Comparison of ENCODE assay signal across 8 cellular contexts in genomic region chr12:52873832-52874572, GRCh38. TPM values are rescaled to one million over a fixed set of nuclear protein-coding genes. Genes with fewer than 3 reads are reported as not detected.
DNase-seq lines count a peak whose midpoint lies in the region; ATAC-seq and TF ChIP-seq lines count a peak whose summit lies in the region.

No MANE protein-coding gene starts in this region.

- H3K4me3 Mint-ChIP-seq in activated T-helper 1 cell treated with anti-CD3 and anti-CD28 coated beads, Interleukin-12 subunit alpha, Interleukin-12 subunit beta, Interleukin-2, Interleukin-4 antibody, amounts not matched to agents 30 ng/mL and 10 ng/mL and 1 ng/mL, durations not matched to agents 14 hours and 24 hours and 36 hours, result peak overlapping the region; percentile 70
- H3K4me3 Mint-ChIP-seq in nephron progenitor cell, result peak overlapping the region; percentile 78

- H3K9me3 ChIP-seq in testis, result no peaks in the 10 kb centered on the region

- H3K4me1 Mint-ChIP-seq in activated T-helper 1 cell treated with anti-CD3 and anti-CD28 coated beads, Interleukin-12 subunit alpha, Interleukin-12 subunit beta, Interleukin-2, Interleukin-4 antibody, amounts not matched to agents 30 ng/mL and 10 ng/mL and 1 ng/mL, durations not matched to agents 14 hours and 24 hours and 36 hours (ENCODE audit: low read depth), result peaks cover 15% of the 10 kb centered on the region
- H3K4me1 Mint-ChIP-seq in nephron progenitor cell, result peaks cover 48% of the 10 kb centered on the region

- peak overlapping the region; percentile 68 for H3K27ac Mint-ChIP-seq in activated T-helper 1 cell treated with anti-CD3 and anti-CD28 coated beads, Interleukin-12 subunit alpha, Interleukin-12 subunit beta, Interleukin-2, Interleukin-4 antibody, amounts not matched to agents 30 ng/mL and 10 ng/mL and 1 ng/mL, durations not matched to agents 14 hours and 24 hours and 36 hours
- no peak overlapping the region for H3K27ac Mint-ChIP-seq in nephron progenitor cell

- in situ Hi-C loops in ACHN (cut with HindIII; ENCODE audit: low pct_ligation_motif_present, low pct_unique_long_range_greater_than_20kb, low sequenced_read_pairs), result loop anchor here (25.0 kb wide), 1 partner anchor 287 kb away; no protein-coding TSS in a partner anchor

- intact Hi-C loops in activated T-helper 1 cell treated with anti-CD3 and anti-CD28 coated beads, Interleukin-12 subunit alpha, Interleukin-12 subunit beta, Interleukin-2, Interleukin-4 antibody, amounts not matched to agents 30 ng/mL and 10 ng/mL and 1 ng/mL, durations not matched to agents 14 hours and 24 hours and 36 hours (cut with micrococcal nuclease), result no loop called here
- intact Hi-C loops in testis (cut with DNase I; ENCODE audit: low total_unique reads), result loop anchor here (5.0 to 10.0 kb wide), 2 partner anchors 502 to 719 kb away; no protein-coding TSS in a partner anchor

- H3K4me3 ChIP-seq in H7 (ENCODE audit: insufficient read depth, low read depth, low read length) (peak overlapping the region; percentile 41), fibroblast of pulmonary artery (replicated peaks; ENCODE audit: low read depth, low read length) (peak overlapping the region; percentile 37), testis (peak overlapping the region; percentile 39 to 41)

- no peak for TF ChIP-seq POLR2A in testis (IDR thresholded peaks at IDR 0.05)

- peaks cover 12% of the 10 kb centered on the region for H3K27me3 Mint-ChIP-seq in activated T-helper 1 cell treated with anti-CD3 and anti-CD28 coated beads, Interleukin-12 subunit alpha, Interleukin-12 subunit beta, Interleukin-2, Interleukin-4 antibody, amounts not matched to agents 30 ng/mL and 10 ng/mL and 1 ng/mL, durations not matched to agents 14 hours and 24 hours and 36 hours (ENCODE audit: insufficient read depth)
- H3K27me3 Mint-ChIP-seq in nephron progenitor cell (ENCODE audit: low read depth, poor library complexity), result peaks cover 13% of the 10 kb centered on the region

- H3K4me1 ChIP-seq in testis, result peaks cover 16% of the 10 kb centered on the region

- H3K9me3 Mint-ChIP-seq in activated T-helper 1 cell treated with anti-CD3 and anti-CD28 coated beads, Interleukin-12 subunit alpha, Interleukin-12 subunit beta, Interleukin-2, Interleukin-4 antibody, amounts not matched to agents 30 ng/mL and 10 ng/mL and 1 ng/mL, durations not matched to agents 14 hours and 24 hours and 36 hours, result no peaks in the 10 kb centered on the region
- H3K9me3 Mint-ChIP-seq in nephron progenitor cell, result no peaks in the 10 kb centered on the region

- peak overlapping the region in 1 of 2 donors; percentile 71 for H3K27ac ChIP-seq in testis

- TF ChIP-seq CTCF in fibroblast of pulmonary artery (IDR thresholded peaks at IDR 0.05; ENCODE audit: low read length, missing control alignments) (no peak), nephron progenitor cell (IDR thresholded peaks at IDR 0.05) (no peak), testis (IDR thresholded peaks at IDR 0.05) (no peak)

- no peaks in the 10 kb centered on the region for H3K36me3 ChIP-seq in H7 (replicated peaks; ENCODE audit: control insufficient read depth, insufficient read depth, low read length)
- no peaks in the 10 kb centered on the region for H3K36me3 ChIP-seq in testis (ENCODE audit: low read depth, missing control alignments)

- ATAC-seq in GM21381 (IDR thresholded peaks at IDR 0.05; ENCODE audit: unreplicated experiment), result no peak

- H3K36me3 Mint-ChIP-seq in activated T-helper 1 cell treated with anti-CD3 and anti-CD28 coated beads, Interleukin-12 subunit alpha, Interleukin-12 subunit beta, Interleukin-2, Interleukin-4 antibody, amounts not matched to agents 30 ng/mL and 10 ng/mL and 1 ng/mL, durations not matched to agents 14 hours and 24 hours and 36 hours (ENCODE audit: low read depth), result no peaks in the 10 kb centered on the region
- H3K36me3 Mint-ChIP-seq in nephron progenitor cell (ENCODE audit: low read depth), result no peaks in the 10 kb centered on the region

- DNase-seq in ACHN (peak; percentile 96), H7 (peak; percentile 95), NOMO-1 treated with dmso at 0.1 percent for 144 hours (lab: John Stamatoyannopoulos, UW; ENCODE audit: unreplicated experiment) (peak; percentile 44), fibroblast of pulmonary artery (ENCODE audit: low read depth) (peak; percentile 88), nephron progenitor cell (peak; percentile 84), testis (peak; percentile 76)
- peak; percentile 51 for DNase-seq in activated T-helper 1 cell treated with anti-CD3 and anti-CD28 coated beads, Interleukin-12 subunit alpha, Interleukin-12 subunit beta, Interleukin-2, Interleukin-4 antibody, amounts not matched to agents 30 ng/mL and 10 ng/mL and 1 ng/mL, durations not matched to agents 14 hours and 24 hours and 36 hours (ENCODE audit: low spot score)

- WGBS in testis, 2 donors, result 2 to 4% methylated on average over 5 to 26 of the region's 55 CpGs

- H3K27me3 ChIP-seq in H7 (ENCODE audit: control insufficient read depth, insufficient read depth, low read length) (peaks cover 7% of the 10 kb centered on the region), testis (no peaks in the 10 kb centered on the region)

RNA-seq across cellular contexts. Expression of gene KRT78, which starts 25.2 kb away (rescaled TPM):
- total RNA-seq in H7 (2014; rRNA removed; shearing (Covaris generic)), result not detected in 2 replicates
- not detected in 2 replicates for total RNA-seq in activated T-helper 1 cell treated with anti-CD3 and anti-CD28 coated beads, Interleukin-12 subunit alpha, Interleukin-12 subunit beta, Interleukin-2, Interleukin-4 antibody, amounts not matched to agents 30 ng/mL and 10 ng/mL and 1 ng/mL, durations not matched to agents 14 hours and 24 hours and 36 hours
- 1 to 10 TPM in 1 of 2 donors, under 1 TPM in 1; 0.93 to 1.1 TPM for total RNA-seq in testis
- 0.99 TPM for polyA plus RNA-seq in testis (ENCODE audit: insufficient read depth, low read depth, low replicate concordance)

RNA-seq across cellular contexts. Expression of gene KRT8, which starts 30.9 kb away (rescaled TPM):
- total RNA-seq in H7 (2014; rRNA removed; shearing (Covaris generic)), result 318 and 445 TPM in 2 replicates
- 0.23 TPM in 1 of 2 replicates, not detected in the other for total RNA-seq in activated T-helper 1 cell treated with anti-CD3 and anti-CD28 coated beads, Interleukin-12 subunit alpha, Interleukin-12 subunit beta, Interleukin-2, Interleukin-4 antibody, amounts not matched to agents 30 ng/mL and 10 ng/mL and 1 ng/mL, durations not matched to agents 14 hours and 24 hours and 36 hours
- total RNA-seq in testis, result 10 to 100 TPM; 13.2 to 14.6 TPM
- 63.0 TPM for polyA plus RNA-seq in testis (ENCODE audit: insufficient read depth, low read depth, low replicate concordance)

RNA-seq across cellular contexts. Expression of gene KRT79, which starts 39.9 kb away (rescaled TPM):
- total RNA-seq in H7 (2014; rRNA removed; shearing (Covaris generic)), result not detected in 2 replicates
- total RNA-seq in activated T-helper 1 cell treated with anti-CD3 and anti-CD28 coated beads, Interleukin-12 subunit alpha, Interleukin-12 subunit beta, Interleukin-2, Interleukin-4 antibody, amounts not matched to agents 30 ng/mL and 10 ng/mL and 1 ng/mL, durations not matched to agents 14 hours and 24 hours and 36 hours, result not detected in 2 replicates
- under 1 TPM; 0.19 to 0.24 TPM for total RNA-seq in testis
- not detected for polyA plus RNA-seq in testis (ENCODE audit: insufficient read depth, low read depth, low replicate concordance)

Comparison
In these comparisons a context has a peak if more than half of its experiments do, and no peak if none do; other contexts are left out.
1. DNase-seq: peak in every context shown above with its lines; median percentile 96 in ACHN; 95 in H7; 88 in fibroblast of pulmonary artery; 84 in nephron progenitor cell; 76 in testis; 51 in activated T-helper 1 cell treated with anti-CD3 and anti-CD28 coated beads, Interleukin-12 subunit alpha, Interleukin-12 subunit beta, Interleukin-2, Interleukin-4 antibody, amounts not matched to agents 30 ng/mL and 10 ng/mL and 1 ng/mL, durations not matched to agents 14 hours and 24 hours and 36 hours; 44 in NOMO-1 treated with dmso at 0.1 percent for 144 hours.
2. RNA of gene KRT8, which starts 30.9 kb away (total RNA-seq): 318 to 445 TPM in H7; 13.2 to 14.6 TPM in testis and 0.23 TPM in activated T-helper 1 cell treated with anti-CD3 and anti-CD28 coated beads, Interleukin-12 subunit alpha, Interleukin-12 subunit beta, Interleukin-2, Interleukin-4 antibody, amounts not matched to agents 30 ng/mL and 10 ng/mL and 1 ng/mL, durations not matched to agents 14 hours and 24 hours and 36 hours; every median in the first group is over 10 times any median in the second.
3. Peak in every context shown above with its lines, with median percentiles within 50 percentile points of each other: H3K4me3 ChIP-seq.